ENCODE assay signal across 1 cellular context in genomic region chr2:149170911-149171310, GRCh38.
A peak's percentile ranks its signal among the peaks of the same experiment; 100 is the strongest.
TF ChIP-seq lines count a peak whose summit lies in the region.

No MANE protein-coding gene starts in this region.

TF ChIP-seq in K562, 482 proteins besides CTCF, POLR2A, EP300 and RAD21 (continued from another document):
- TF ChIP-seq YBX1 (IDR thresholded peaks at IDR 0.05) (no peak), TEAD4 (IDR thresholded peaks at IDR 0.05; ENCODE audit: low read length) (peak; percentile 34; the same call in 1 of the 2 replicates), TEAD4 (CRISPR knock-in tag; IDR thresholded peaks at IDR 0.05; ENCODE audit: borderline replicate concordance) (no peak), TAF7 (tag; IDR thresholded peaks at IDR 0.05) (no peak), ZNF561 (CRISPR knock-in tag; conservative IDR thresholded peaks at IDR 0.05) (no peak), ZNF146 (CRISPR knock-in tag; IDR thresholded peaks at IDR 0.05; ENCODE audit: unreplicated experiment) (no peak), SOX6 (IDR thresholded peaks at IDR 0.05) (no peak), ZNF3 (CRISPR knock-in tag; IDR thresholded peaks at IDR 0.05) (no peak), HDAC2 (IDR thresholded peaks at IDR 0.05) (no peak), PCBP2 (IDR thresholded peaks at IDR 0.05; ENCODE audit: low read depth, low read length, poor library complexity, severe bottlenecking) (no peak), ARNT (IDR thresholded peaks at IDR 0.05) (no peak), KDM4B (IDR thresholded peaks at IDR 0.05; ENCODE audit: borderline replicate concordance in 2 of 2, low read depth in 1 of 2) (no peak)
